In genomic region chr17:45430738-45431530, GRCh38 we compare ENCODE assay signal across 8 cellular contexts. TPM values are rescaled to one million over a fixed set of nuclear protein-coding genes. Genes with fewer than 3 reads are reported as not detected.
DNase-seq lines count a peak whose midpoint lies in the region; ATAC-seq, FAIRE-seq and TF ChIP-seq lines count a peak whose summit lies in the region.

No MANE protein-coding gene starts in this region.

- TF ChIP-seq CTCF in body of pancreas (IDR thresholded peaks at IDR 0.05) = no peak
- no peak for TF ChIP-seq CTCF in HepG2 (CRISPR knock-in tag; IDR thresholded peaks at IDR 0.05)
- TF ChIP-seq CTCF in suprapubic skin (IDR thresholded peaks at IDR 0.05) = no peak

- H3K9ac ChIP-seq in HepG2 (ENCODE audit: insufficient read depth, low read depth, low read length) = peak overlapping the region; percentile 17; the same call in 1 of the 2 replicates

- DNase-seq in 8988T (peak; percentile 69), HuH-7 (ENCODE audit: low spot score) (peak; percentile 75), body of pancreas (peak; percentile 54 to 78 (median 73)), HepG2 (ENCODE audit: low spot score) (no peak), suprapubic skin (ENCODE audit: low spot score in 2 of 2) (peak in 1 of 2 donors; percentile 78), mesenteric fat pad (ENCODE audit: low spot score) (no peak), SKM-1 (lab: John Stamatoyannopoulos, UW; ENCODE audit: unreplicated experiment) (no peak)

- H3K4me3 ChIP-seq in body of pancreas (peak overlapping the region in 1 of 2 donors; percentile 29), HepG2 (replicated peaks in 1 of 3; ENCODE audit: insufficient read depth in 1 of 3, low read depth in 2 of 3, low read length in 3 of 3) (peak overlapping the region; percentile 50 to 82 (median 66)), suprapubic skin (peak overlapping the region; percentile 66)

- H3K36me3 ChIP-seq in body of pancreas (replicated peaks in 1 of 2; ENCODE audit: insufficient read depth in 1 of 2, low read depth in 2 of 2) (no peaks in the 10 kb centered on the region), HepG2 (replicated peaks in 1 of 2; ENCODE audit: control insufficient read depth in 1 of 2, insufficient read depth in 2 of 2, low read length in 2 of 2) (no peaks in the 10 kb centered on the region), suprapubic skin (peaks cover 6% of the 10 kb centered on the region)

- H3K4me2 ChIP-seq in HepG2 (ENCODE audit: low read depth, low read length) = peak overlapping the region; percentile 93

- H3K9me3 ChIP-seq in body of pancreas (no peaks in the 10 kb centered on the region), HepG2 (ENCODE audit: low read length) (no peaks in the 10 kb centered on the region), suprapubic skin (no peaks in the 10 kb centered on the region)

- BruUV-seq in HepG2 (replicated peaks; lab: Mats Ljungman, UMichigan) = no TSS peak

- H3K27ac ChIP-seq in body of pancreas (peak overlapping the region in 3 of 4 donors; percentile 34 to 63 (median 44)), HepG2 (ENCODE audit: extremely low read length, insufficient read depth, low read length) (no peak overlapping the region), suprapubic skin (peak overlapping the region; percentile 93)

- TF ChIP-seq EP300 in HepG2 (IDR thresholded peaks at IDR 0.05; ENCODE audit: low read depth in 2 of 2, low read length in 2 of 2) (no peak), HepG2 (CRISPR knock-in tag; IDR thresholded peaks at IDR 0.05; ENCODE audit: borderline replicate concordance) (no peak), suprapubic skin (IDR thresholded peaks at IDR 0.05) (no peak)

- no peaks in the 10 kb centered on the region for H3K79me2 ChIP-seq in HepG2 (ENCODE audit: insufficient read depth, low read length)

- no peak for TF ChIP-seq RAD21 in HepG2 (CRISPR knock-in tag; IDR thresholded peaks at IDR 0.05)

- H3K27me3 ChIP-seq in body of pancreas = peaks cover 0 to 13% of the 10 kb centered on the region in 2 donors
- peaks cover 2 to 43% of the 10 kb centered on the region in 2 experiments; a peak in 4 of 5 replicates for H3K27me3 ChIP-seq in HepG2 (ENCODE audit: control insufficient read depth in 1 of 2, insufficient read depth in 2 of 2, low read length in 2 of 2)
- peaks cover 5% of the 10 kb centered on the region for H3K27me3 ChIP-seq in suprapubic skin

- peaks cover 52% of the 10 kb centered on the region for H3K4me1 ChIP-seq in body of pancreas
- peaks cover 56% of the 10 kb centered on the region for H3K4me1 ChIP-seq in HepG2 (ENCODE audit: insufficient read depth, low read length)
- peaks cover 71% of the 10 kb centered on the region for H3K4me1 ChIP-seq in suprapubic skin

- no peak for FAIRE-seq in HepG2 (lab: Jason Lieb, UNC)

- CTCF ChIA-PET in HepG2 (lab: Yijun Ruan, JAX; ENCODE audit: low intra/inter-chr PET ratio, low total read pairs) = no interaction called here

- no peak overlapping the region for H2AFZ ChIP-seq in HepG2 (ENCODE audit: low read length)

- TF ChIP-seq POLR2A in body of pancreas (IDR thresholded peaks at IDR 0.05) (no peak), HepG2 (IDR thresholded peaks at IDR 0.05; ENCODE audit: insufficient read depth in 1 of 2, low read depth in 2 of 2, low read length in 2 of 2) (no peak), suprapubic skin (IDR thresholded peaks at IDR 0.05) (no peak)

- WGBS in body of pancreas, 2 donors = 8 to 10% methylated on average over 8 to 44 of the region's 47 CpGs
- WGBS in HepG2 (ENCODE audit: low lambda C conversion rate) = 14% methylated on average over 35 of the region's 47 CpGs
- 8% methylated on average over 10 of the region's 47 CpGs for WGBS in suprapubic skin

- 0 out of 2 replicates have a peak, but pooled peaks cover 4% of the 10 kb centered on the region for H4K20me1 ChIP-seq in HepG2 (ENCODE audit: insufficient read depth, low read length)

- peak; percentile 25 for ATAC-seq in GM18909 (IDR thresholded peaks at IDR 0.05; ENCODE audit: poor library complexity, unreplicated experiment)
- ATAC-seq in body of pancreas = peak; percentile 49
- ATAC-seq in HepG2 = peak; percentile 2

- intact Hi-C loops in body of pancreas (cut with DNase I) = no loop called here
- intact Hi-C loops in HepG2 (cut with micrococcal nuclease; ENCODE audit: unreplicated experiment) = no loop called here

- POLR2A ChIA-PET in HepG2 (lab: Yijun Ruan, JAX) = interaction anchor here (1.3 to 1.6 kb wide), 3 partner anchors 24 to 282 kb away, joined by 3 to 4 read pairs (median 4); partner anchors contain the start of gene HEXIM1

- in situ Hi-C loops in HepG2 (cut with HindIII; ENCODE audit: extremely low pct_ligation_motif_present, low pct_unique_long_range_greater_than_20kb) = no loop called here

TF ChIP-seq in HepG2, 621 proteins besides CTCF, POLR2A, EP300 and RAD21 (continues in another document):
- TF ChIP-seq SIN3A (IDR thresholded peaks at IDR 0.05; ENCODE audit: borderline replicate concordance, low read depth, low read length) (0 out of 2 replicates have a peak, but pooled peaks have one; percentile 50), DNMT1 (CRISPR knock-in tag; IDR thresholded peaks at IDR 0.05) (peak; percentile 28; the same call in 1 of the 2 replicates), RORA (CRISPR knock-in tag; IDR thresholded peaks at IDR 0.05) (no peak), ZSCAN20 (CRISPR knock-in tag; IDR thresholded peaks at IDR 0.05; ENCODE audit: borderline replicate concordance) (0 out of 2 replicates have a peak, but pooled peaks have one; percentile 75), ZNF343 (CRISPR knock-in tag; IDR thresholded peaks at IDR 0.05) (0 out of 2 replicates have a peak, but pooled peaks have one; percentile 44)

RNA-seq across cellular contexts. Expression of gene ARHGAP27, which starts 1.7 kb away (rescaled TPM):
- total RNA-seq in body of pancreas (10 to 100 TPM; 12.7 to 35.3 TPM), HepG2 (2016; rRNA removed; fragmentation: Illumina TruSeq; extraction: Trizol) (7.8 and 18.9 TPM in 2 replicates), suprapubic skin (10 to 100 TPM; 54.4 to 93.6 (median 71.3) TPM), mesenteric fat pad (27.3 TPM)
- 4.4 and 4.5 TPM in 2 replicates for total RNA-seq in HepG2 (2016; cell fraction: cytosol; rRNA removed; fragmentation: Illumina TruSeq; extraction: Trizol; ENCODE audit: low read depth)
- 6.7 and 19.6 TPM in 2 replicates for total RNA-seq in HepG2 (2016; cell fraction: insoluble cytoplasmic fraction; rRNA removed; fragmentation: Illumina TruSeq; extraction: Trizol)
- 5.4 and 5.6 TPM in 2 replicates for total RNA-seq in HepG2 (2016; cell fraction: membrane; rRNA removed; fragmentation: Illumina TruSeq; extraction: Trizol)
- 23.4 and 28.4 TPM in 2 replicates for total RNA-seq in HepG2 (2016; cell fraction: nucleus; rRNA removed; fragmentation: Illumina TruSeq; extraction: Trizol)
- polyA plus RNA-seq in HepG2 (2011; rRNA removed) = 15.5 and 20.0 TPM in 2 replicates
- polyA plus RNA-seq in HepG2 (2011; cell fraction: cytosol; rRNA removed) = 5.4 and 8.7 TPM in 2 replicates
- polyA plus RNA-seq in HepG2 (2011; cell fraction: nucleus; rRNA removed) = 141 and 178 TPM in 2 replicates
- polyA plus RNA-seq in HepG2 (2012) = 6.9 and 8.4 TPM in 2 replicates
- polyA plus RNA-seq in HepG2 (2016; cell fraction: cytosol; fragmentation: Illumina TruSeq; extraction: Trizol; ENCODE audit: low read depth) = 1.1 and 1.5 TPM in 2 replicates
- 8.6 and 9.5 TPM in 2 replicates for polyA plus RNA-seq in HepG2 (2016; cell fraction: insoluble cytoplasmic fraction; fragmentation: Illumina TruSeq; extraction: Trizol; ENCODE audit: low read depth)
- polyA plus RNA-seq in HepG2 (2016; cell fraction: membrane; fragmentation: Illumina TruSeq; extraction: Trizol; ENCODE audit: low read depth) = 2.5 and 2.7 TPM in 2 replicates
- polyA plus RNA-seq in HepG2 (2016; cell fraction: nucleus; fragmentation: Illumina TruSeq; extraction: Trizol; ENCODE audit: insufficient read depth, low read depth) = 67.3 and 73.4 TPM in 2 replicates
- polyA minus RNA-seq in HepG2 (2011; rRNA and poly(A)+ RNA removed; ENCODE audit: low replicate concordance) = 17.3 and 32.8 TPM in 2 replicates
- 4.6 and 4.8 TPM in 2 replicates for polyA minus RNA-seq in HepG2 (2011; cell fraction: cytosol; rRNA and poly(A)+ RNA removed)
- polyA minus RNA-seq in HepG2 (2011; cell fraction: nucleus; rRNA and poly(A)+ RNA removed) = 26.1 and 28.0 TPM in 2 replicates

RNA-seq across cellular contexts. Expression of gene PLEKHM1, which starts 59.6 kb away (rescaled TPM):
- total RNA-seq in body of pancreas (10 to 100 TPM; 20.8 to 35.3 TPM), HepG2 (2016; rRNA removed; fragmentation: Illumina TruSeq; extraction: Trizol) (7.1 and 7.6 TPM in 2 replicates), suprapubic skin (100 to 1,000 TPM in 2 of 4 donors, 10 to 100 TPM in 2; 60.4 to 124 (median 94.1) TPM), mesenteric fat pad (51.2 TPM)
- 48.6 and 52.8 TPM in 2 replicates for total RNA-seq in HepG2 (2016; cell fraction: cytosol; rRNA removed; fragmentation: Illumina TruSeq; extraction: Trizol; ENCODE audit: low read depth)
- 6.8 and 8.8 TPM in 2 replicates for total RNA-seq in HepG2 (2016; cell fraction: insoluble cytoplasmic fraction; rRNA removed; fragmentation: Illumina TruSeq; extraction: Trizol)
- total RNA-seq in HepG2 (2016; cell fraction: membrane; rRNA removed; fragmentation: Illumina TruSeq; extraction: Trizol) = 15.5 and 18.1 TPM in 2 replicates
- total RNA-seq in HepG2 (2016; cell fraction: nucleus; rRNA removed; fragmentation: Illumina TruSeq; extraction: Trizol) = 8.8 and 9.0 TPM in 2 replicates
- 13.5 and 14.6 TPM in 2 replicates for polyA plus RNA-seq in HepG2 (2011; rRNA removed)
- polyA plus RNA-seq in HepG2 (2011; cell fraction: cytosol; rRNA removed) = 5.3 and 7.9 TPM in 2 replicates
- 24.7 and 25.8 TPM in 2 replicates for polyA plus RNA-seq in HepG2 (2011; cell fraction: nucleus; rRNA removed)
- polyA plus RNA-seq in HepG2 (2012) = 5.7 and 11.4 TPM in 2 replicates
- 0.94 and 1.7 TPM in 2 replicates for polyA plus RNA-seq in HepG2 (2016; cell fraction: cytosol; fragmentation: Illumina TruSeq; extraction: Trizol; ENCODE audit: low read depth)
- polyA plus RNA-seq in HepG2 (2016; cell fraction: insoluble cytoplasmic fraction; fragmentation: Illumina TruSeq; extraction: Trizol; ENCODE audit: low read depth) = 4.7 and 7.1 TPM in 2 replicates
- 3.2 and 3.4 TPM in 2 replicates for polyA plus RNA-seq in HepG2 (2016; cell fraction: membrane; fragmentation: Illumina TruSeq; extraction: Trizol; ENCODE audit: low read depth)
- polyA plus RNA-seq in HepG2 (2016; cell fraction: nucleus; fragmentation: Illumina TruSeq; extraction: Trizol; ENCODE audit: insufficient read depth, low read depth) = 12.1 and 12.9 TPM in 2 replicates
- polyA minus RNA-seq in HepG2 (2011; rRNA and poly(A)+ RNA removed; ENCODE audit: low replicate concordance) = 64.3 and 116 TPM in 2 replicates
- 15.4 and 23.1 TPM in 2 replicates for polyA minus RNA-seq in HepG2 (2011; cell fraction: cytosol; rRNA and poly(A)+ RNA removed)
- polyA minus RNA-seq in HepG2 (2011; cell fraction: nucleus; rRNA and poly(A)+ RNA removed) = 22.1 and 31.3 TPM in 2 replicates

Comparison
In these comparisons a context has a peak if more than half of its experiments do, and no peak if none do; other contexts are left out.
1. DNase-seq: peak in 8988T (single experiment), HuH-7 (single experiment) and body of pancreas (4 of 4); none in HepG2 (single experiment), mesenteric fat pad (single experiment) and SKM-1 (single experiment).
2. Peak in every context shown above with its lines, with median percentiles within 50 percentile points of each other: ATAC-seq.